Comparison of ENCODE assay signal across 1 cellular context in genomic region chr9:97394881-97395280, GRCh38.
TF ChIP-seq lines count a peak whose summit lies in the region.

No MANE protein-coding gene starts in this region.

TF ChIP-seq in HepG2, 621 proteins besides CTCF, POLR2A, EP300 and RAD21 (continued from another document and continues in another):
- TF ChIP-seq ZBTB43 (CRISPR knock-in tag; conservative IDR thresholded peaks at IDR 0.05) = no peak
- no peak for TF ChIP-seq KLF13 (CRISPR knock-in tag; IDR thresholded peaks at IDR 0.05)
- no peak for TF ChIP-seq REPIN1 (CRISPR knock-in tag; IDR thresholded peaks at IDR 0.05; ENCODE audit: borderline replicate concordance, low read depth)
- peak; percentile 20; the same call in 1 of the 2 replicates for TF ChIP-seq POGZ (CRISPR knock-in tag; IDR thresholded peaks at IDR 0.05)
- TF ChIP-seq CREBL2 (CRISPR knock-in tag; IDR thresholded peaks at IDR 0.05; ENCODE audit: borderline replicate concordance) = no peak
- TF ChIP-seq ZNF253 (CRISPR knock-in tag; IDR thresholded peaks at IDR 0.05; ENCODE audit: borderline replicate concordance) = no peak
- no peak for TF ChIP-seq SMYD3 (CRISPR knock-in tag; IDR thresholded peaks at IDR 0.05)
- no peak for TF ChIP-seq ZBTB21 (CRISPR knock-in tag; IDR thresholded peaks at IDR 0.05)
- no peak for TF ChIP-seq HIVEP1 (CRISPR knock-in tag; IDR thresholded peaks at IDR 0.05)
- TF ChIP-seq MXD4 (CRISPR knock-in tag; IDR thresholded peaks at IDR 0.05) = no peak
- TF ChIP-seq POLR2AphosphoS2 (IDR thresholded peaks at IDR 0.05; ENCODE audit: low read depth, low read length) = no peak
- TF ChIP-seq CC2D1A (CRISPR knock-in tag; IDR thresholded peaks at IDR 0.05) = no peak
- TF ChIP-seq MAFG (CRISPR knock-in tag; IDR thresholded peaks at IDR 0.05) = no peak
- no peak for TF ChIP-seq ZNF616 (CRISPR knock-in tag; IDR thresholded peaks at IDR 0.05; ENCODE audit: low read depth)
- peak; percentile 69; the same call in 1 of the 2 replicates for TF ChIP-seq CREM (IDR thresholded peaks at IDR 0.05)
- no peak for TF ChIP-seq CREM (CRISPR knock-in tag; IDR thresholded peaks at IDR 0.05)
- TF ChIP-seq SRSF9 (IDR thresholded peaks at IDR 0.05; ENCODE audit: borderline replicate concordance, insufficient read depth, low read depth, low read length, poor library complexity, severe bottlenecking) = no peak
- 0 out of 2 replicates have a peak, but pooled peaks have one; percentile 30 for TF ChIP-seq MEIS1 (CRISPR knock-in tag; IDR thresholded peaks at IDR 0.05; ENCODE audit: borderline replicate concordance)
- TF ChIP-seq SATB2 (CRISPR knock-in tag; IDR thresholded peaks at IDR 0.05) = no peak
- peak; percentile 37; the same call in 1 of the 2 replicates for TF ChIP-seq MLX (CRISPR knock-in tag; IDR thresholded peaks at IDR 0.05)
- peak; percentile 52; the same call in 1 of the 2 replicates for TF ChIP-seq ZMYM4 (CRISPR knock-in tag; IDR thresholded peaks at IDR 0.05)
- no peak for TF ChIP-seq WIZ (CRISPR knock-in tag; IDR thresholded peaks at IDR 0.05)
- TF ChIP-seq ZNF282 (IDR thresholded peaks at IDR 0.05; ENCODE audit: partially characterized antibody) = no peak
- TF ChIP-seq ZNF317 (CRISPR knock-in tag; IDR thresholded peaks at IDR 0.05) = no peak
- TF ChIP-seq HNRNPL (IDR thresholded peaks at IDR 0.05; ENCODE audit: low read depth, low read length) = no peak
- no peak for TF ChIP-seq PAWR (CRISPR knock-in tag; IDR thresholded peaks at IDR 0.05; ENCODE audit: borderline replicate concordance)
- TF ChIP-seq CEBPB (IDR thresholded peaks at IDR 0.05; ENCODE audit: borderline replicate concordance, low read depth, low read length) = no peak
- no peak for TF ChIP-seq ZNF225 (CRISPR knock-in tag; IDR thresholded peaks at IDR 0.05)
- TF ChIP-seq RXRB (CRISPR knock-in tag; IDR thresholded peaks at IDR 0.05; ENCODE audit: borderline replicate concordance) = peak; percentile 71
- TF ChIP-seq HIC2 (CRISPR knock-in tag; IDR thresholded peaks at IDR 0.05; ENCODE audit: low read depth) = no peak
- no peak for TF ChIP-seq ARID3A (IDR thresholded peaks at IDR 0.05; ENCODE audit: low read depth, low read length)
- peak; percentile 68 for TF ChIP-seq SOX13 (IDR thresholded peaks at IDR 0.05)
- peak in 1 of 2 experiments; percentile 94; a peak in 2 of 4 replicates for TF ChIP-seq SOX13 (CRISPR knock-in tag; conservative IDR thresholded peaks at IDR 0.05 in 1 of 2, IDR thresholded peaks at IDR 0.05 in 1 of 2)
- TF ChIP-seq ZNF44 (CRISPR knock-in tag; IDR thresholded peaks at IDR 0.05) = no peak
- TF ChIP-seq ELF1 (CRISPR knock-in tag; IDR thresholded peaks at IDR 0.05) = no peak
- no peak for TF ChIP-seq AFF4 (CRISPR knock-in tag; IDR thresholded peaks at IDR 0.05)
- no peak for TF ChIP-seq ZNF530 (CRISPR knock-in tag; IDR thresholded peaks at IDR 0.05; ENCODE audit: low read depth)
- TF ChIP-seq ZNF784 (CRISPR knock-in tag; IDR thresholded peaks at IDR 0.05; ENCODE audit: borderline replicate concordance) = no peak
- no peak for TF ChIP-seq ZNF558 (CRISPR knock-in tag; IDR thresholded peaks at IDR 0.05; ENCODE audit: borderline replicate concordance)
- TF ChIP-seq ZKSCAN1 (IDR thresholded peaks at IDR 0.05; ENCODE audit: low read length) = no peak
- TF ChIP-seq ARNTL (CRISPR knock-in tag; IDR thresholded peaks at IDR 0.05) = 0 out of 2 replicates have a peak, but pooled peaks have one; percentile 28
- TF ChIP-seq ZNF775 (CRISPR knock-in tag; IDR thresholded peaks at IDR 0.05; ENCODE audit: borderline replicate concordance) = no peak
- TF ChIP-seq ZNF318 (CRISPR knock-in tag; IDR thresholded peaks at IDR 0.05) = no peak
- TF ChIP-seq RFXANK (CRISPR knock-in tag; IDR thresholded peaks at IDR 0.05) = no peak
- no peak for TF ChIP-seq NONO (IDR thresholded peaks at IDR 0.05)
- no peak for TF ChIP-seq NONO (CRISPR knock-in tag; conservative IDR thresholded peaks at IDR 0.05)
- TF ChIP-seq MAX (IDR thresholded peaks at IDR 0.05) = no peak; the same call in 1 of the 2 replicates
- peak; percentile 75 for TF ChIP-seq GFI1 (CRISPR knock-in tag; IDR thresholded peaks at IDR 0.05; ENCODE audit: borderline replicate concordance)
